Comparison of ENCODE assay signal across 8 cellular contexts in genomic region chr12:57941165-57941894, GRCh38. TPM values are rescaled to one million over a fixed set of nuclear protein-coding genes. Genes with fewer than 3 reads are reported as not detected.
DNase-seq lines count a peak whose midpoint lies in the region; ATAC-seq and TF ChIP-seq lines count a peak whose summit lies in the region.

A gene with protein sequence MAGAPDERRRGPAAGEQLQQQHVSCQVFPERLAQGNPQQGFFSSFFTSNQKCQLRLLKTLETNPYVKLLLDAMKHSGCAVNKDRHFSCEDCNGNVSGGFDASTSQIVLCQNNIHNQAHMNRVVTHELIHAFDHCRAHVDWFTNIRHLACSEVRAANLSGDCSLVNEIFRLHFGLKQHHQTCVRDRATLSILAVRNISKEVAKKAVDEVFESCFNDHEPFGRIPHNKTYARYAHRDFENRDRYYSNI (plus strand): TSS chr12:57941567. CDS start chr12:57941702, 135 bp downstream.

- 0% methylated on average over 43 to 55 of the region's 55 CpGs for WGBS in esophagus, 2 donors

- H4K20me1 ChIP-seq in PC-9 (ENCODE audit: insufficient read depth): no peaks in the 10 kb centered on the region

- intact Hi-C loops in PC-9 (cut with micrococcal nuclease; ENCODE audit: unreplicated experiment): no loop called here

- peak within 1 kb of the TSS; percentile 68 for H3K4me3 ChIP-seq in PC-9
- peak within 1 kb of the TSS; percentile 61 to 72 for H3K4me3 ChIP-seq in esophagus (ENCODE audit: low read depth in 1 of 2, low read length in 2 of 2)
- peak within 1 kb of the TSS; percentile 55 to 89 for H3K4me3 ChIP-seq in muscle layer of colon (ENCODE audit: low read depth in 1 of 2, low read length in 2 of 2)

- H3K27me3 ChIP-seq in PC-9 (ENCODE audit: insufficient read depth, low read depth): no peaks in the 10 kb centered on the region
- no peaks in the 10 kb centered on the region for H3K27me3 ChIP-seq in esophagus (ENCODE audit: control insufficient read depth in 1 of 2, insufficient read depth in 2 of 2, low read length in 2 of 2)
- no peaks in the 10 kb centered on the region for H3K27me3 ChIP-seq in muscle layer of colon (ENCODE audit: control insufficient read depth in 1 of 2, insufficient read depth in 2 of 2, low read length in 2 of 2)

- BruUV-seq in PC-9 (replicated peaks; lab: Mats Ljungman, UMichigan): no TSS peak

- in situ Hi-C loops in KBM-7 (cut with MboI; ENCODE audit: low pct_unique_long_range_greater_than_20kb, low sequenced_read_pairs): no loop called here

- no peaks in the 10 kb centered on the region for H3K27me3 Mint-ChIP-seq in activated T-cell treated with anti-CD3 and anti-CD28 coated beads, Interleukin-2, amount 50 U/mL, for 24 hours

- H3K27ac ChIP-seq in PC-9: peak within 1 kb of the TSS; percentile 62
- peak within 1 kb of the TSS; percentile 94 to 97 for H3K27ac ChIP-seq in esophagus (ENCODE audit: low read depth in 2 of 2, low read length in 1 of 2)
- peak within 1 kb of the TSS; percentile 83 for H3K27ac ChIP-seq in muscle layer of colon (ENCODE audit: low read depth, low read length)

- peaks cover 46% of the 10 kb centered on the region for H3K4me1 Mint-ChIP-seq in activated T-cell treated with anti-CD3 and anti-CD28 coated beads, Interleukin-2, amount 50 U/mL, for 24 hours (ENCODE audit: low read depth)

- H3K79me2 ChIP-seq in PC-9 (ENCODE audit: low read depth): no peaks in the 10 kb centered on the region

- POLR2A ChIA-PET in PC-9 (lab: Charles Lee; ENCODE audit: unreplicated experiment): interaction anchor here (0.6 to 0.8 kb wide), 8 partner anchors 13 to 979 kb away, joined by 3 to 22 read pairs (median 4); partner anchors contain the start of gene LRIG3

- DNase-seq in DMS53 (lab: John Stamatoyannopoulos, UW) (peak; percentile 99), KBM-7 (peak; percentile 94), PC-9 (peak; percentile 86 to 96)
- DNase-seq in activated T-cell treated with anti-CD3 and anti-CD28 coated beads, Interleukin-2, amount 50 U/mL, for 24 hours: peak; percentile 94
- peak; percentile 78 to 83 for DNase-seq in stimulated activated CD8-positive, alpha-beta memory T cell treated with anti-CD3 and anti-CD28 coated beads, Interleukin-7, amount 100 ng/mL, for 1 hour (ENCODE audit: low read depth in 2 of 2)

- H3F3A ChIP-seq in PC-9 (ENCODE audit: insufficient read depth, low read depth): peaks cover 20% of the 10 kb centered on the region

- H3K4me1 ChIP-seq in PC-9 (replicated peaks; ENCODE audit: insufficient read depth) (peaks cover 22% of the 10 kb centered on the region; the same call in 1 of the 2 replicates), esophagus (ENCODE audit: control insufficient read depth in 2 of 2, insufficient read depth in 2 of 2, low read length in 1 of 2) (no peaks in the 10 kb centered on the region), muscle layer of colon (ENCODE audit: insufficient read depth, low read length) (peaks cover 14% of the 10 kb centered on the region)

- peak within 1 kb of the TSS; percentile 84 for H3K4me3 Mint-ChIP-seq in activated T-cell treated with anti-CD3 and anti-CD28 coated beads, Interleukin-2, amount 50 U/mL, for 24 hours

- TF ChIP-seq CTCF in PC-9 (conservative IDR thresholded peaks at IDR 0.05): no peak

- peak within 1 kb of the TSS; percentile 87 for H3K9ac ChIP-seq in muscle layer of colon (ENCODE audit: low read length)

- CTCF ChIA-PET in PC-9 (lab: Charles Lee): interaction anchor here (0.5 to 0.6 kb wide), 2 partner anchors 727 to 817 kb away, joined by 3 read pairs; no protein-coding TSS in a partner anchor

- H3K9me3 ChIP-seq in PC-9 (ENCODE audit: insufficient read depth, low read depth): no peaks in the 10 kb centered on the region
- H3K9me3 ChIP-seq in esophagus (ENCODE audit: control insufficient read depth in 2 of 2, insufficient read depth in 1 of 2, low read depth in 1 of 2, low read length in 1 of 2): no peaks in the 10 kb centered on the region
- no peaks in the 10 kb centered on the region for H3K9me3 ChIP-seq in muscle layer of colon (ENCODE audit: low read length)

- H3K9me3 Mint-ChIP-seq in activated T-cell treated with anti-CD3 and anti-CD28 coated beads, Interleukin-2, amount 50 U/mL, for 24 hours: no peaks in the 10 kb centered on the region

- peak within 1 kb of the TSS; percentile 88 for H3K4me2 ChIP-seq in PC-9

- H3K9me2 ChIP-seq in PC-9 (ENCODE audit: insufficient read depth): no peaks in the 10 kb centered on the region

- H3K36me3 ChIP-seq in PC-9 (ENCODE audit: low read depth): no peaks in the 10 kb centered on the region
- H3K36me3 ChIP-seq in esophagus (ENCODE audit: control insufficient read depth in 2 of 2, insufficient read depth in 2 of 2, low read length in 1 of 2): no peaks in the 10 kb centered on the region
- H3K36me3 ChIP-seq in muscle layer of colon (ENCODE audit: insufficient read depth, low read length): no peaks in the 10 kb centered on the region

- ATAC-seq in GM21723 (IDR thresholded peaks at IDR 0.05; ENCODE audit: unreplicated experiment): peak; percentile 86

- H3K27ac Mint-ChIP-seq in activated T-cell treated with anti-CD3 and anti-CD28 coated beads, Interleukin-2, amount 50 U/mL, for 24 hours: peak within 1 kb of the TSS; percentile 94

- peak within 1 kb of the TSS; percentile 96 for H2AFZ ChIP-seq in PC-9

- H3K36me3 Mint-ChIP-seq in activated T-cell treated with anti-CD3 and anti-CD28 coated beads, Interleukin-2, amount 50 U/mL, for 24 hours (ENCODE audit: low read depth): peaks cover 2% of the 10 kb centered on the region

RNA-seq across cellular contexts. Expression of the gene that starts here (rescaled TPM):
- total RNA-seq in PC-9 (2021): 5.1 and 6.5 TPM in 2 replicates
- 10 to 100 TPM in 1 of 2 donors, 1 to 10 TPM in 1; 5.7 to 11.0 TPM for polyA plus RNA-seq in esophagus

Comparison
In these comparisons a context has a peak if more than half of its experiments do, and no peak if none do; other contexts are left out.
1. Peak in every context shown above with its lines: DNase-seq, ATAC-seq, H3K4me3 ChIP-seq and H3K27ac ChIP-seq.